Comparison of ENCODE assay signal across 1 cellular context in the genomic region with DNA sequence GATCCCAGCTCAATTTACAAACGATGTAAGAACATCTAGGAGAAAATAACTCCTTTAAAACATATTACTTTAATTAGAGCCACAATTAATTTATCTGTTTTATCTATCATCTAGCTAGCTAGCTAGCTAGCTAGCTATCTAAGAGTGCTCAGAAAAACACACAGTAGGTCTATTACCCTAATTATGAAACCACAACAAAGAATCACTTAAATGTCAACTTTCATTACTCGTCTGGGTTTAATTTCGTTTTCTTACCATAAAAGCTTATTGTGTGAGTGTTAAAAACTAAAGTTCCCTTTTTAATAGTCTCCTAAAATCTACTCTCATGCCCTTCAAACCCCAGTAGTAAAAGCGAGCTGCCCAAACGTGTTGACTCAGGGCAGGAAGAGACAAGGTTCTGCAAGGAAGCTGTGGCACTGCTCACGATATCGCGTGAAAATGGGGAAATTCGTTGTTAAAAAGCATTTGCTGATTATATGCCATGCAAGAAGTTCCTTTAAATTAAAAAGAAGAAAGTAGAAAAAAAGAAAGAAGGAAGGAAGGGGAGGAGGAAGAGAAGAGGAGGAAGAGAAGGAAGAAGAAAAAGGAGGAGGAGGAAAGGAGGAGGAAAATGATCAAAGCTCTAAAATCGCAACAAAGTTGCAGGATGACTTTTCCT.
TF ChIP-seq lines count a peak whose summit lies in the region.

No MANE protein-coding gene starts in this region.

TF ChIP-seq in GM23338, 12 proteins besides CTCF, POLR2A, EP300 and RAD21 (continued from another document):
- TF ChIP-seq, protein P1, sequence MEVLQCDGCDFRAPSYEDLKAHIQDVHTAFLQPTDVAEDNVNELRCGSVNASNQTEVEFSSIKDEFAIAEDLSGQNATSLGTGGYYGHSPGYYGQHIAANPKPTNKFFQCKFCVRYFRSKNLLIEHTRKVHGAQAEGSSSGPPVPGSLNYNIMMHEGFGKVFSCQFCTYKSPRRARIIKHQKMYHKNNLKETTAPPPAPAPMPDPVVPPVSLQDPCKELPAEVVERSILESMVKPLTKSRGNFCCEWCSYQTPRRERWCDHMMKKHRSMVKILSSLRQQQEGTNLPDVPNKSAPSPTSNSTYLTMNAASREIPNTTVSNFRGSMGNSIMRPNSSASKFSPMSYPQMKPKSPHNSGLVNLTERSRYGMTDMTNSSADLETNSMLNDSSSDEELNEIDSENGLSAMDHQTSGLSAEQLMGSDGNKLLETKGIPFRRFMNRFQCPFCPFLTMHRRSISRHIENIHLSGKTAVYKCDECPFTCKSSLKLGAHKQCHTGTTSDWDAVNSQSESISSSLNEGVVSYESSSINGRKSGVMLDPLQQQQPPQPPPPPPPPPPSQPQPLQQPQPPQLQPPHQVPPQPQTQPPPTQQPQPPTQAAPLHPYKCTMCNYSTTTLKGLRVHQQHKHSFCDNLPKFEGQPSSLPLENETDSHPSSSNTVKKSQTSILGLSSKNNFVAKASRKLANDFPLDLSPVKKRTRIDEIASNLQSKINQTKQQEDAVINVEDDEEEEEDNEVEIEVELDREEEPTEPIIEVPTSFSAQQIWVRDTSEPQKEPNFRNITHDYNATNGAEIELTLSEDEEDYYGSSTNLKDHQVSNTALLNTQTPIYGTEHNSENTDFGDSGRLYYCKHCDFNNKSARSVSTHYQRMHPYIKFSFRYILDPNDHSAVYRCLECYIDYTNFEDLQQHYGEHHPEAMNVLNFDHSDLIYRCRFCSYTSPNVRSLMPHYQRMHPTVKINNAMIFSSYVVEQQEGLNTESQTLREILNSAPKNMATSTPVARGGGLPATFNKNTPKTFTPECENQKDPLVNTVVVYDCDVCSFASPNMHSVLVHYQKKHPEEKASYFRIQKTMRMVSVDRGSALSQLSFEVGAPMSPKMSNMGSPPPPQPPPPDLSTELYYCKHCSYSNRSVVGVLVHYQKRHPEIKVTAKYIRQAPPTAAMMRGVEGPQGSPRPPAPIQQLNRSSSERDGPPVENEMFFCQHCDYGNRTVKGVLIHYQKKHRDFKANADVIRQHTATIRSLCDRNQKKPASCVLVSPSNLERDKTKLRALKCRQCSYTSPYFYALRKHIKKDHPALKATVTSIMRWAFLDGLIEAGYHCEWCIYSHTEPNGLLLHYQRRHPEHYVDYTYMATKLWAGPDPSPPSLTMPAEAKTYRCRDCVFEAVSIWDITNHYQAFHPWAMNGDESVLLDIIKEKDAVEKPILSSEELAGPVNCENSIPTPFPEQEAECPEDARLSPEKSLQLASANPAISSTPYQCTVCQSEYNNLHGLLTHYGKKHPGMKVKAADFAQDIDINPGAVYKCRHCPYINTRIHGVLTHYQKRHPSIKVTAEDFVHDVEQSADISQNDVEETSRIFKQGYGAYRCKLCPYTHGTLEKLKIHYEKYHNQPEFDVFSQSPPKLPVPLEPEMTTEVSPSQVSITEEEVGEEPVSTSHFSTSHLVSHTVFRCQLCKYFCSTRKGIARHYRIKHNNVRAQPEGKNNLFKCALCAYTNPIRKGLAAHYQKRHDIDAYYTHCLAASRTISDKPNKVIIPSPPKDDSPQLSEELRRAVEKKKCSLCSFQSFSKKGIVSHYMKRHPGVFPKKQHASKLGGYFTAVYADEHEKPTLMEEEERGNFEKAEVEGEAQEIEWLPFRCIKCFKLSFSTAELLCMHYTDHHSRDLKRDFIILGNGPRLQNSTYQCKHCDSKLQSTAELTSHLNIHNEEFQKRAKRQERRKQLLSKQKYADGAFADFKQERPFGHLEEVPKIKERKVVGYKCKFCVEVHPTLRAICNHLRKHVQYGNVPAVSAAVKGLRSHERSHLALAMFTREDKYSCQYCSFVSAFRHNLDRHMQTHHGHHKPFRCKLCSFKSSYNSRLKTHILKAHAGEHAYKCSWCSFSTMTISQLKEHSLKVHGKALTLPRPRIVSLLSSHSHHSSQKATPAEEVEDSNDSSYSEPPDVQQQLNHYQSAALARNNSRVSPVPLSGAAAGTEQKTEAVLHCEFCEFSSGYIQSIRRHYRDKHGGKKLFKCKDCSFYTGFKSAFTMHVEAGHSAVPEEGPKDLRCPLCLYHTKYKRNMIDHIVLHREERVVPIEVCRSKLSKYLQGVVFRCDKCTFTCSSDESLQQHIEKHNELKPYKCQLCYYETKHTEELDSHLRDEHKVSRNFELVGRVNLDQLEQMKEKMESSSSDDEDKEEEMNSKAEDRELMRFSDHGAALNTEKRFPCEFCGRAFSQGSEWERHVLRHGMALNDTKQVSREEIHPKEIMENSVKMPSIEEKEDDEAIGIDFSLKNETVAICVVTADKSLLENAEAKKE (CRISPR knock-in tag; IDR thresholded peaks at IDR 0.05): no peak
- TF ChIP-seq JUNB (IDR thresholded peaks at IDR 0.05; ENCODE audit: unreplicated experiment): no peak
- TF ChIP-seq ZNF331 (CRISPR knock-in tag; IDR thresholded peaks at IDR 0.05; ENCODE audit: low read depth): no peak
- no peak for TF ChIP-seq CREB1 (CRISPR knock-in tag; IDR thresholded peaks at IDR 0.05; ENCODE audit: low read depth)
- TF ChIP-seq POLR2AphosphoS5 (IDR thresholded peaks at IDR 0.05; ENCODE audit: low read depth): no peak
- TF ChIP-seq, protein P2, sequence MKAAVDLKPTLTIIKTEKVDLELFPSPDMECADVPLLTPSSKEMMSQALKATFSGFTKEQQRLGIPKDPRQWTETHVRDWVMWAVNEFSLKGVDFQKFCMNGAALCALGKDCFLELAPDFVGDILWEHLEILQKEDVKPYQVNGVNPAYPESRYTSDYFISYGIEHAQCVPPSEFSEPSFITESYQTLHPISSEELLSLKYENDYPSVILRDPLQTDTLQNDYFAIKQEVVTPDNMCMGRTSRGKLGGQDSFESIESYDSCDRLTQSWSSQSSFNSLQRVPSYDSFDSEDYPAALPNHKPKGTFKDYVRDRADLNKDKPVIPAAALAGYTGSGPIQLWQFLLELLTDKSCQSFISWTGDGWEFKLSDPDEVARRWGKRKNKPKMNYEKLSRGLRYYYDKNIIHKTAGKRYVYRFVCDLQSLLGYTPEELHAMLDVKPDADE (IDR thresholded peaks at IDR 0.05): no peak
- TF ChIP-seq EZH2 (IDR thresholded peaks at IDR 0.05; ENCODE audit: low read depth, unreplicated experiment): no peak
- no peak for TF ChIP-seq EZH2phosphoT487 (IDR thresholded peaks at IDR 0.05; ENCODE audit: unreplicated experiment)
- TF ChIP-seq, protein P3, sequence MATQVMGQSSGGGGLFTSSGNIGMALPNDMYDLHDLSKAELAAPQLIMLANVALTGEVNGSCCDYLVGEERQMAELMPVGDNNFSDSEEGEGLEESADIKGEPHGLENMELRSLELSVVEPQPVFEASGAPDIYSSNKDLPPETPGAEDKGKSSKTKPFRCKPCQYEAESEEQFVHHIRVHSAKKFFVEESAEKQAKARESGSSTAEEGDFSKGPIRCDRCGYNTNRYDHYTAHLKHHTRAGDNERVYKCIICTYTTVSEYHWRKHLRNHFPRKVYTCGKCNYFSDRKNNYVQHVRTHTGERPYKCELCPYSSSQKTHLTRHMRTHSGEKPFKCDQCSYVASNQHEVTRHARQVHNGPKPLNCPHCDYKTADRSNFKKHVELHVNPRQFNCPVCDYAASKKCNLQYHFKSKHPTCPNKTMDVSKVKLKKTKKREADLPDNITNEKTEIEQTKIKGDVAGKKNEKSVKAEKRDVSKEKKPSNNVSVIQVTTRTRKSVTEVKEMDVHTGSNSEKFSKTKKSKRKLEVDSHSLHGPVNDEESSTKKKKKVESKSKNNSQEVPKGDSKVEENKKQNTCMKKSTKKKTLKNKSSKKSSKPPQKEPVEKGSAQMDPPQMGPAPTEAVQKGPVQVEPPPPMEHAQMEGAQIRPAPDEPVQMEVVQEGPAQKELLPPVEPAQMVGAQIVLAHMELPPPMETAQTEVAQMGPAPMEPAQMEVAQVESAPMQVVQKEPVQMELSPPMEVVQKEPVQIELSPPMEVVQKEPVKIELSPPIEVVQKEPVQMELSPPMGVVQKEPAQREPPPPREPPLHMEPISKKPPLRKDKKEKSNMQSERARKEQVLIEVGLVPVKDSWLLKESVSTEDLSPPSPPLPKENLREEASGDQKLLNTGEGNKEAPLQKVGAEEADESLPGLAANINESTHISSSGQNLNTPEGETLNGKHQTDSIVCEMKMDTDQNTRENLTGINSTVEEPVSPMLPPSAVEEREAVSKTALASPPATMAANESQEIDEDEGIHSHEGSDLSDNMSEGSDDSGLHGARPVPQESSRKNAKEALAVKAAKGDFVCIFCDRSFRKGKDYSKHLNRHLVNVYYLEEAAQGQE (IDR thresholded peaks at IDR 0.05; ENCODE audit: unreplicated experiment): no peak
